In the genomic region with DNA sequence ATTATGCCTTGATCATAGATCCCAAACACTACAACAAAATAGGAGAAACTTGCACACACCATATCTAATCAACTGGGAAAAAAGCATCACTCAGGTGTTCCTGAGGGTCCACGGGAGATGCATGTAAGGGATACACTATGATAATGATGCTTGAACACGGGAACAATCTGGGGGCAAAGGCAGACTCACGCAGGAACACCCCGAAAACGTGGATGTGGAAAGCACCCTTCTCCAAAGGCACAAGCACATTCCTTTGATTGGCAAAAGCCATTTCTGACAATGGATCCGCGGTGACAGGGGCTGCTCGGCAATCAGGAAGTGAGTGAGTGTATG, we compare ENCODE assay signal across 8 cellular contexts. TPM values are rescaled to one million over a fixed set of nuclear protein-coding genes. Genes with fewer than 3 reads are reported as not detected.
DNase-seq lines count a peak whose midpoint lies in the region; ATAC-seq, FAIRE-seq and TF ChIP-seq lines count a peak whose summit lies in the region.

No MANE protein-coding gene starts in this region.

- H3K9me3 ChIP-seq in RWPE2 (ENCODE audit: severe bottlenecking) (no peaks in the 10 kb centered on the region), pancreas (no peaks in the 10 kb centered on the region)

- FAIRE-seq in pancreas (lab: Jason Lieb, UNC): no peak

- intact Hi-C loops in pancreas (cut with DNase I): no loop called here

- H3K27me3 ChIP-seq in RWPE2 (ENCODE audit: insufficient read depth, poor library complexity, severe bottlenecking): no peaks in the 10 kb centered on the region
- H3K27me3 ChIP-seq in pancreas: no peaks in the 10 kb centered on the region

- H3K36me3 Mint-ChIP-seq in T-helper 1 cell treated with Interleukin-12 subunit alpha and Interleukin-12 subunit beta and Interleukin-4 antibody, amounts not matched to agents 30 μg/mL and 1 μg/mL, for 36 hours (ENCODE audit: low read depth): peaks cover 5% of the 10 kb centered on the region

- WGBS in pancreas, 2 donors: 0 to 1% methylated on average over 8 of the region's 8 CpGs

- H3K27me3 Mint-ChIP-seq in T-helper 1 cell treated with Interleukin-12 subunit alpha and Interleukin-12 subunit beta and Interleukin-4 antibody, amounts not matched to agents 30 μg/mL and 1 μg/mL, for 36 hours (ENCODE audit: low read depth): no peaks in the 10 kb centered on the region

- H3K27ac Mint-ChIP-seq in T-helper 1 cell treated with Interleukin-12 subunit alpha and Interleukin-12 subunit beta and Interleukin-4 antibody, amounts not matched to agents 30 μg/mL and 1 μg/mL, for 36 hours: peak overlapping the region; percentile 96

- peak overlapping the region; percentile 90 for H3K4me3 Mint-ChIP-seq in T-helper 1 cell treated with Interleukin-12 subunit alpha and Interleukin-12 subunit beta and Interleukin-4 antibody, amounts not matched to agents 30 μg/mL and 1 μg/mL, for 36 hours

- H3K9me3 Mint-ChIP-seq in T-helper 1 cell treated with Interleukin-12 subunit alpha and Interleukin-12 subunit beta and Interleukin-4 antibody, amounts not matched to agents 30 μg/mL and 1 μg/mL, for 36 hours: no peaks in the 10 kb centered on the region

- H3K4me1 ChIP-seq in RWPE2 (ENCODE audit: insufficient read depth, poor library complexity, severe bottlenecking) (peaks cover 9% of the 10 kb centered on the region), pancreas (peaks cover 19 to 40% (median 29%) of the 10 kb centered on the region in 3 donors)

- H3K36me3 ChIP-seq in RWPE2 (ENCODE audit: low read depth) (no peaks in the 10 kb centered on the region), pancreas (no peaks in the 10 kb centered on the region)

- H3K4me1 Mint-ChIP-seq in T-helper 1 cell treated with Interleukin-12 subunit alpha and Interleukin-12 subunit beta and Interleukin-4 antibody, amounts not matched to agents 30 μg/mL and 1 μg/mL, for 36 hours (ENCODE audit: low read depth): peaks cover 50% of the 10 kb centered on the region

- ATAC-seq in RWPE2 (ENCODE audit: low read depth): peak; percentile 46; the same call in 2 of the 3 replicates
- peak in 2 of 4 donors; percentile 10 to 23 for ATAC-seq in pancreas
- no peak for ATAC-seq in HG02623 (IDR thresholded peaks at IDR 0.05; ENCODE audit: unreplicated experiment)

- peak overlapping the region; percentile 80 for H3K27ac ChIP-seq in RWPE2 (ENCODE audit: poor library complexity, severe bottlenecking)
- peak overlapping the region; percentile 85 for H3K27ac ChIP-seq in epithelial cell of prostate
- peak overlapping the region in 3 of 4 donors; percentile 86 to 90 (median 87) for H3K27ac ChIP-seq in pancreas

- H3K4me3 ChIP-seq in RWPE2 (ENCODE audit: severe bottlenecking) (peak overlapping the region; percentile 92), pancreas (peak overlapping the region in 3 of 4 donors; percentile 88 to 99 (median 98))

- TF ChIP-seq CTCF in RWPE2 (IDR thresholded peaks at IDR 0.05; ENCODE audit: poor library complexity, severe bottlenecking) (no peak), pancreas (IDR thresholded peaks at IDR 0.05) (no peak)

- DNase-seq in T-helper 1 cell (no peak), RWPE2 (ENCODE audit: low spot score) (no peak), epithelial cell of prostate (ENCODE audit: low read depth, low spot score) (no peak), pancreas (peak in 1 of 6 donors; percentile 22), NCI-H774 (lab: John Stamatoyannopoulos, UW) (no peak)
- DNase-seq in activated CD4-positive, CD25-positive, alpha-beta regulatory T cell treated with anti-CD3 and anti-CD28 coated beads, Interleukin-2, amount 50 U/mL, for 72 hours: no peak

RNA-seq across cellular contexts. Expression of a gene that starts 1.3 kb away (rescaled TPM):
- total RNA-seq in pancreas: 10 to 100 TPM; 16.8 to 32.4 (median 22.7) TPM
- polyA plus RNA-seq in pancreas: 10 to 100 TPM; 17.0 to 18.6 TPM

RNA-seq across cellular contexts. Expression of a gene that starts 53.9 kb away (rescaled TPM):
- total RNA-seq in pancreas: 10 to 100 TPM; 30.1 to 71.8 (median 59.4) TPM
- polyA plus RNA-seq in pancreas: 10 to 100 TPM; 37.6 to 52.8 TPM
